Comparison of ENCODE assay signal across 13 cellular contexts in the genomic region with DNA sequence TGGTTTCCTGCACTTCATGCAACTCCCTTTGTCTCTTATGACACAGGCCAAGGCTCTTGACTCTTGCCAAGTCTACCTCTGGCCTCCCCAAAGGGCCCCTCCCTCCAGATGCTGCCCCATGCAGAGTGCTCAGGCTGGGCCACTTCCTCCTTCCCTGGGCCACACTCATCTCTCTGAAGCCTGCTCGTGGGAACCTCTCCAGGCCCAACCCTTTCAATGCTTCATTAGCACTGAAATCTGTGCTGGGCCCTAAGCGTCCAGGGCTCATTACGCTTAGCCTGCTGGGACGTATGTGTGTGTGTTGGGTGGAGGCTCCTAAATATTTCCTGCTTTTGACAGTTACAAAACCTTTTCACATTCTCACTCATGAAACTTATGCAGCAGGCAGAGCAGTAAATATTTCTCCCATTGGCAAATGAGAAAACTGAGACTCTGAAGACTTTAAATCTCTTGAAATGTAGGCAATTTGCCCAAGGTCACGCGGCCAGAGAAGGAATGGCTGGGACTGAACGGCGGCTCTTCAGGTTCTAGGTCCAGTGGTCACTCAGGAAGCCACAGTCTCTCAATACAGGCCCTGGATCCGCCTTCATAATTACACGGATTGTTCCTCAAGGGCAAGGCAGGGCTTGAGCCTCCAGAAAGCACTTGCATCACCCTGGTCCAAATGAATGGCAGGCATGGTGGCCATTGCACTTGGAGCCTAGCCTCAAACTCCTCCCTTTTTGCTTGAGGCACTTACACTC.
DNase-seq lines count a peak whose midpoint lies in the region; ATAC-seq and TF ChIP-seq lines count a peak whose summit lies in the region.
"Had no signal": no experiment of that assay in that cellular context is flagged by ENCODE, and none has a peak within 500 bp of the region (broad histone marks: within the 10 kb centered on the region; RNA-seq: fewer than 3 reads in every experiment).

No MANE protein-coding gene starts in this region.

- H3K4me3 ChIP-seq in right atrium auricular region (no peak overlapping the region), cardiac fibroblast (replicated peaks in 1 of 2; ENCODE audit: low read depth in 2 of 2, low read length in 2 of 2) (no peak overlapping the region), mucosa of descending colon (no peak overlapping the region)
- H3K4me3 ChIP-seq: A549, hepatocyte had no signal

- peak overlapping the region in 1 of 2 donors; percentile 31 for H3K27ac ChIP-seq in right atrium auricular region
- H3K27ac ChIP-seq: A549, hepatocyte had no signal

- TF ChIP-seq CTCF in right atrium auricular region (IDR thresholded peaks at IDR 0.05), result no peak
- TF ChIP-seq CTCF in cardiac fibroblast (IDR thresholded peaks at IDR 0.05; ENCODE audit: low read depth, low read length), result no peak
- no peak for TF ChIP-seq CTCF in mucosa of descending colon (IDR thresholded peaks at IDR 0.05)

- H3K36me3 ChIP-seq in right atrium auricular region (no peaks in the 10 kb centered on the region), mucosa of descending colon (ENCODE audit: low read depth) (no peaks in the 10 kb centered on the region)

- intact Hi-C loops in Right ventricle myocardium inferior (cut with DNase I) (loop anchor here (10.0 kb wide), 1 partner anchor 99 kb away; no protein-coding TSS in a partner anchor), mucosa of descending colon (cut with DNase I, micrococcal nuclease) (no loop called here)

- no peak for DNase-seq in Right ventricle myocardium inferior (ENCODE audit: missing footprints)
- DNase-seq in right atrium auricular region (ENCODE audit: low spot score), result no peak
- DNase-seq in cardiac fibroblast (ENCODE audit: low read depth in 2 of 2), result peak; percentile 5 to 10
- peak in 2 of 3 donors; percentile 67 to 75 for DNase-seq in mucosa of descending colon
- no peak for DNase-seq in DMS114 treated with DMSO at 0.1 percent for 48 hours (lab: John Stamatoyannopoulos, UW; ENCODE audit: unreplicated experiment)
- DNase-seq in stimulated activated CD4-positive, alpha-beta T cell treated with anti-CD3 and anti-CD28 coated beads, Interleukin-12 subunit alpha, Interleukin-12 subunit beta, amount 100 ng/mL, for 4 hours, result no peak
- DNase-seq: activated naive CD8-positive, alpha-beta T cell treated with anti-CD3 and anti-CD28 coated beads, Interleukin-2, amount 50 U/mL, for 24 hours; dermis blood vessel endothelial cell; NCI-H1436 treated with DMSO at 0.1 percent for 48 hours had no signal

- H3K9me3 ChIP-seq in right atrium auricular region (no peaks in the 10 kb centered on the region), mucosa of descending colon (no peaks in the 10 kb centered on the region)
- H3K9me3 ChIP-seq: A549 had no signal

- H3K27me3 ChIP-seq in right atrium auricular region, result no peaks in the 10 kb centered on the region
- H3K27me3 ChIP-seq: hepatocyte had no signal

- H3K4me1 ChIP-seq in right atrium auricular region, result no peaks in the 10 kb centered on the region
- H3K4me1 ChIP-seq in mucosa of descending colon (ENCODE audit: low read depth), result peaks cover 18% of the 10 kb centered on the region
- H3K4me1 ChIP-seq: A549 had no signal

- peak; percentile 46 for ATAC-seq in Right ventricle myocardium inferior
- peak; percentile 75 for ATAC-seq in mucosa of descending colon
- no peak for ATAC-seq in HG02642 (IDR thresholded peaks at IDR 0.05; ENCODE audit: poor library complexity, unreplicated experiment)
- ATAC-seq in HG02759 (IDR thresholded peaks at IDR 0.05; ENCODE audit: unreplicated experiment), result no peak
- ATAC-seq: A549; activated naive CD8-positive, alpha-beta T cell treated with anti-CD3 and anti-CD28 coated beads, Interleukin-2, amount 50 U/mL, for 24 hours had no signal

Comparison
In these comparisons a context has a peak if more than half of its experiments do, and no peak if none do; other contexts are left out.
1. ATAC-seq: peak in Right ventricle myocardium inferior (single experiment) and mucosa of descending colon (single experiment); none in HG02642 (single experiment) and HG02759 (single experiment).
2. DNase-seq: peak in cardiac fibroblast (2 of 2) and mucosa of descending colon (2 of 3); none in Right ventricle myocardium inferior (single experiment), right atrium auricular region (single experiment), DMS114 treated with DMSO at 0.1 percent for 48 hours (single experiment) and stimulated activated CD4-positive, alpha-beta T cell treated with anti-CD3 and anti-CD28 coated beads, Interleukin-12 subunit alpha, Interleukin-12 subunit beta, amount 100 ng/mL, for 4 hours (single experiment).